ENCODE assay signal across 18 cellular contexts in the genomic region with DNA sequence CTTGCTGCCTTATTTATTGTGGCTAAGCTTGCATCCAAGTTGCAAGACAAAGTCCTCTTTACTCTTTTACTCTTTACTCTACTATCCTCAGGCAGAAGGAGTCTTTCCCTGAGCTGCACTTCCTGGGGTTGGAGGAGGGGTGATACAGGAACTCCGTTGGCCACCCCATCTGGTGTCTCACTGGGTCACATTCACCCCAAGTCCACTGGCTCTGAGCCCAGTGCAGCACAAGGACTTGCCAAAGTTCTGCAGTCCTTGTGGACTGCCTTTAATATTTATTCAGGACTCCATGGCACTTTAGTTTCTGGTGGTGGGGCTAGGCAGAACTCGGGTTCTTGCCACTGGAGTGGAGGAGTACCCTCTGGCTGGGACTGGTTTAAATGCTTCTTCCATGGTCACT.
"Had no signal": no experiment of that assay in that cellular context is flagged by ENCODE, and none has a peak within 500 bp of the region (broad histone marks: within the 10 kb centered on the region; RNA-seq: fewer than 3 reads in every experiment).

No MANE protein-coding gene starts in this region.

- H3K36me3 Mint-ChIP-seq: memory B cell had no signal

- H3K27ac ChIP-seq: coronary artery, dorsolateral prefrontal cortex, esophagus muscularis mucosa, foreskin keratinocyte, heart right ventricle, left lung, lower lobe of right lung had no signal

- H3K9me3 ChIP-seq: esophagus muscularis mucosa, heart right ventricle, left lung, lower lobe of right lung had no signal

- DNase-seq: dermis blood vessel endothelial cell; dorsolateral prefrontal cortex; effector CD4-positive, alpha-beta T cell; effector memory CD4-positive, alpha-beta T cell; foreskin keratinocyte; glutamatergic neuron; head of caudate nucleus; heart right ventricle; hippocampal formation; left cardiac atrium; left lung; left ventricle myocardium superior; lower lobe of right lung; mesendoderm; midbrain had no signal

- H3K27ac Mint-ChIP-seq: memory B cell had no signal

- H3K4me3 Mint-ChIP-seq: memory B cell had no signal

- H3K4me1 ChIP-seq: esophagus muscularis mucosa, foreskin keratinocyte, heart right ventricle, left lung, lower lobe of right lung had no signal

- ATAC-seq: foreskin keratinocyte, heart right ventricle, left cardiac atrium, left lung, left ventricle myocardium superior, lower lobe of right lung had no signal

- H3K27me3 ChIP-seq: dorsolateral prefrontal cortex, esophagus muscularis mucosa, foreskin keratinocyte, heart right ventricle, left lung had no signal

- H3K36me3 ChIP-seq: esophagus muscularis mucosa, heart right ventricle, left lung, lower lobe of right lung had no signal

- H3K9me3 Mint-ChIP-seq: memory B cell had no signal

- H3K4me3 ChIP-seq: coronary artery, dorsolateral prefrontal cortex, esophagus muscularis mucosa, heart right ventricle, left lung, lower lobe of right lung had no signal

- H3K4me1 Mint-ChIP-seq: memory B cell had no signal
